ENCODE assay signal across 1 cellular context in the genomic region with DNA sequence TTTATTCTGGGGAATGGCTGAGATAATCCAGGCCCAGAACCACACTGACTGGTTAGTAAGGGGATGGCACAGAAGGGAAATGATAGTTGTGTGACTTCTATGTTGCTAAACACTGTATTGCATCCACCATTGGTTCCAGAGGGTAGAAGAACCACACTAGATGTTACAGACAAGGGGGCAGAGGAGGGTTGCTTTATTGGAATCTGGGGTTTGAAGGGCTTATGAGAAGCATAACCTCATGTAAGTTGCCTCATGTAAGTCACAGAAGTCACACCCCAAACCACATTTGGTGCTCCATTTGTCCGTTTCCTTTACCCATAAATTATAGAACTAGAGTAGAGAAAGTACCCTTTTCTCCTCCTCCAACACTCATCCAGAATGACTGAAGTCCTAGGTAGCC.
TF ChIP-seq lines count a peak whose summit lies in the region.

No MANE protein-coding gene starts in this region.

TF ChIP-seq in GM12878, 131 proteins besides CTCF, POLR2A, EP300 and RAD21:
- TF ChIP-seq, protein P1, sequence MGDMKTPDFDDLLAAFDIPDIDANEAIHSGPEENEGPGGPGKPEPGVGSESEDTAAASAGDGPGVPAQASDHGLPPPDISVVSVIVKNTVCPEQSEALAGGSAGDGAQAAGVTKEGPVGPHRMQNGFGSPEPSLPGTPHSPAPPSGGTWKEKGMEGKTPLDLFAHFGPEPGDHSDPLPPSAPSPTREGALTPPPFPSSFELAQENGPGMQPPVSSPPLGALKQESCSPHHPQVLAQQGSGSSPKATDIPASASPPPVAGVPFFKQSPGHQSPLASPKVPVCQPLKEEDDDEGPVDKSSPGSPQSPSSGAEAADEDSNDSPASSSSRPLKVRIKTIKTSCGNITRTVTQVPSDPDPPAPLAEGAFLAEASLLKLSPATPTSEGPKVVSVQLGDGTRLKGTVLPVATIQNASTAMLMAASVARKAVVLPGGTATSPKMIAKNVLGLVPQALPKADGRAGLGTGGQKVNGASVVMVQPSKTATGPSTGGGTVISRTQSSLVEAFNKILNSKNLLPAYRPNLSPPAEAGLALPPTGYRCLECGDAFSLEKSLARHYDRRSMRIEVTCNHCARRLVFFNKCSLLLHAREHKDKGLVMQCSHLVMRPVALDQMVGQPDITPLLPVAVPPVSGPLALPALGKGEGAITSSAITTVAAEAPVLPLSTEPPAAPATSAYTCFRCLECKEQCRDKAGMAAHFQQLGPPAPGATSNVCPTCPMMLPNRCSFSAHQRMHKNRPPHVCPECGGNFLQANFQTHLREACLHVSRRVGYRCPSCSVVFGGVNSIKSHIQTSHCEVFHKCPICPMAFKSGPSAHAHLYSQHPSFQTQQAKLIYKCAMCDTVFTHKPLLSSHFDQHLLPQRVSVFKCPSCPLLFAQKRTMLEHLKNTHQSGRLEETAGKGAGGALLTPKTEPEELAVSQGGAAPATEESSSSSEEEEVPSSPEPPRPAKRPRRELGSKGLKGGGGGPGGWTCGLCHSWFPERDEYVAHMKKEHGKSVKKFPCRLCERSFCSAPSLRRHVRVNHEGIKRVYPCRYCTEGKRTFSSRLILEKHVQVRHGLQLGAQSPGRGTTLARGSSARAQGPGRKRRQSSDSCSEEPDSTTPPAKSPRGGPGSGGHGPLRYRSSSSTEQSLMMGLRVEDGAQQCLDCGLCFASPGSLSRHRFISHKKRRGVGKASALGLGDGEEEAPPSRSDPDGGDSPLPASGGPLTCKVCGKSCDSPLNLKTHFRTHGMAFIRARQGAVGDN (IDR thresholded peaks at IDR 0.05), result no peak
- TF ChIP-seq KDM1A (IDR thresholded peaks at IDR 0.05; ENCODE audit: borderline replicate concordance) (no peak), ZBED1 (IDR thresholded peaks at IDR 0.05; ENCODE audit: borderline replicate concordance) (no peak), SMAD5 (IDR thresholded peaks at IDR 0.05; ENCODE audit: low read depth) (no peak), PML (IDR thresholded peaks at IDR 0.05; ENCODE audit: low read length) (0 out of 2 replicates have a peak, but pooled peaks have one; percentile 29), SP1 (IDR thresholded peaks at IDR 0.05; ENCODE audit: low read depth, low read length) (no peak), DPF2 (IDR thresholded peaks at IDR 0.05) (no peak), NR2C2 (IDR thresholded peaks at IDR 0.05; ENCODE audit: borderline replicate concordance, control insufficient read depth, insufficient read length, low read depth) (no peak), MYB (IDR thresholded peaks at IDR 0.05; ENCODE audit: borderline replicate concordance, low read depth, low read length) (no peak), RUNX3 (IDR thresholded peaks at IDR 0.05; ENCODE audit: low read length) (peak; percentile 69), ZNF207 (IDR thresholded peaks at IDR 0.05; ENCODE audit: borderline replicate concordance) (no peak), CBX3 (IDR thresholded peaks at IDR 0.05; ENCODE audit: borderline replicate concordance, low read depth) (no peak), CHD4 (IDR thresholded peaks at IDR 0.05) (no peak), CHD2 (IDR thresholded peaks at IDR 0.05; ENCODE audit: borderline replicate concordance, low read depth, low read length) (no peak)
- TF ChIP-seq, protein P2, sequence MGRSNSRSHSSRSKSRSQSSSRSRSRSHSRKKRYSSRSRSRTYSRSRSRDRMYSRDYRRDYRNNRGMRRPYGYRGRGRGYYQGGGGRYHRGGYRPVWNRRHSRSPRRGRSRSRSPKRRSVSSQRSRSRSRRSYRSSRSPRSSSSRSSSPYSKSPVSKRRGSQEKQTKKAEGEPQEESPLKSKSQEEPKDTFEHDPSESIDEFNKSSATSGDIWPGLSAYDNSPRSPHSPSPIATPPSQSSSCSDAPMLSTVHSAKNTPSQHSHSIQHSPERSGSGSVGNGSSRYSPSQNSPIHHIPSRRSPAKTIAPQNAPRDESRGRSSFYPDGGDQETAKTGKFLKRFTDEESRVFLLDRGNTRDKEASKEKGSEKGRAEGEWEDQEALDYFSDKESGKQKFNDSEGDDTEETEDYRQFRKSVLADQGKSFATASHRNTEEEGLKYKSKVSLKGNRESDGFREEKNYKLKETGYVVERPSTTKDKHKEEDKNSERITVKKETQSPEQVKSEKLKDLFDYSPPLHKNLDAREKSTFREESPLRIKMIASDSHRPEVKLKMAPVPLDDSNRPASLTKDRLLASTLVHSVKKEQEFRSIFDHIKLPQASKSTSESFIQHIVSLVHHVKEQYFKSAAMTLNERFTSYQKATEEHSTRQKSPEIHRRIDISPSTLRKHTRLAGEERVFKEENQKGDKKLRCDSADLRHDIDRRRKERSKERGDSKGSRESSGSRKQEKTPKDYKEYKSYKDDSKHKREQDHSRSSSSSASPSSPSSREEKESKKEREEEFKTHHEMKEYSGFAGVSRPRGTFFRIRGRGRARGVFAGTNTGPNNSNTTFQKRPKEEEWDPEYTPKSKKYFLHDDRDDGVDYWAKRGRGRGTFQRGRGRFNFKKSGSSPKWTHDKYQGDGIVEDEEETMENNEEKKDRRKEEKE (IDR thresholded peaks at IDR 0.05), result no peak
- TF ChIP-seq, protein P3, sequence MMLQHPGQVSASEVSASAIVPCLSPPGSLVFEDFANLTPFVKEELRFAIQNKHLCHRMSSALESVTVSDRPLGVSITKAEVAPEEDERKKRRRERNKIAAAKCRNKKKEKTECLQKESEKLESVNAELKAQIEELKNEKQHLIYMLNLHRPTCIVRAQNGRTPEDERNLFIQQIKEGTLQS (IDR thresholded peaks at IDR 0.05; ENCODE audit: borderline replicate concordance, extremely low read depth, low read depth, low read length), result no peak
- TF ChIP-seq, protein P4, sequence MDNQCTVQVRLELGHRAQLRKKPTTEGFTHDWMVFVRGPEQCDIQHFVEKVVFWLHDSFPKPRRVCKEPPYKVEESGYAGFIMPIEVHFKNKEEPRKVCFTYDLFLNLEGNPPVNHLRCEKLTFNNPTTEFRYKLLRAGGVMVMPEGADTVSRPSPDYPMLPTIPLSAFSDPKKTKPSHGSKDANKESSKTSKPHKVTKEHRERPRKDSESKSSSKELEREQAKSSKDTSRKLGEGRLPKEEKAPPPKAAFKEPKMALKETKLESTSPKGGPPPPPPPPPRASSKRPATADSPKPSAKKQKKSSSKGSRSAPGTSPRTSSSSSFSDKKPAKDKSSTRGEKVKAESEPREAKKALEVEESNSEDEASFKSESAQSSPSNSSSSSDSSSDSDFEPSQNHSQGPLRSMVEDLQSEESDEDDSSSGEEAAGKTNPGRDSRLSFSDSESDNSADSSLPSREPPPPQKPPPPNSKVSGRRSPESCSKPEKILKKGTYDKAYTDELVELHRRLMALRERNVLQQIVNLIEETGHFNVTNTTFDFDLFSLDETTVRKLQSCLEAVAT (IDR thresholded peaks at IDR 0.05), result no peak
- TF ChIP-seq, protein P5, sequence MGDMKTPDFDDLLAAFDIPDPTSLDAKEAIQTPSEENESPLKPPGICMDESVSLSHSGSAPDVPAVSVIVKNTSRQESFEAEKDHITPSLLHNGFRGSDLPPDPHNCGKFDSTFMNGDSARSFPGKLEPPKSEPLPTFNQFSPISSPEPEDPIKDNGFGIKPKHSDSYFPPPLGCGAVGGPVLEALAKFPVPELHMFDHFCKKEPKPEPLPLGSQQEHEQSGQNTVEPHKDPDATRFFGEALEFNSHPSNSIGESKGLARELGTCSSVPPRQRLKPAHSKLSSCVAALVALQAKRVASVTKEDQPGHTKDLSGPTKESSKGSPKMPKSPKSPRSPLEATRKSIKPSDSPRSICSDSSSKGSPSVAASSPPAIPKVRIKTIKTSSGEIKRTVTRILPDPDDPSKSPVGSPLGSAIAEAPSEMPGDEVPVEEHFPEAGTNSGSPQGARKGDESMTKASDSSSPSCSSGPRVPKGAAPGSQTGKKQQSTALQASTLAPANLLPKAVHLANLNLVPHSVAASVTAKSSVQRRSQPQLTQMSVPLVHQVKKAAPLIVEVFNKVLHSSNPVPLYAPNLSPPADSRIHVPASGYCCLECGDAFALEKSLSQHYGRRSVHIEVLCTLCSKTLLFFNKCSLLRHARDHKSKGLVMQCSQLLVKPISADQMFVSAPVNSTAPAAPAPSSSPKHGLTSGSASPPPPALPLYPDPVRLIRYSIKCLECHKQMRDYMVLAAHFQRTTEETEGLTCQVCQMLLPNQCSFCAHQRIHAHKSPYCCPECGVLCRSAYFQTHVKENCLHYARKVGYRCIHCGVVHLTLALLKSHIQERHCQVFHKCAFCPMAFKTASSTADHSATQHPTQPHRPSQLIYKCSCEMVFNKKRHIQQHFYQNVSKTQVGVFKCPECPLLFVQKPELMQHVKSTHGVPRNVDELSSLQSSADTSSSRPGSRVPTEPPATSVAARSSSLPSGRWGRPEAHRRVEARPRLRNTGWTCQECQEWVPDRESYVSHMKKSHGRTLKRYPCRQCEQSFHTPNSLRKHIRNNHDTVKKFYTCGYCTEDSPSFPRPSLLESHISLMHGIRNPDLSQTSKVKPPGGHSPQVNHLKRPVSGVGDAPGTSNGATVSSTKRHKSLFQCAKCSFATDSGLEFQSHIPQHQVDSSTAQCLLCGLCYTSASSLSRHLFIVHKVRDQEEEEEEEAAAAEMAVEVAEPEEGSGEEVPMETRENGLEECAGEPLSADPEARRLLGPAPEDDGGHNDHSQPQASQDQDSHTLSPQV (IDR thresholded peaks at IDR 0.05), result no peak
